ENCODE assay signal across 1 cellular context in the genomic region with DNA sequence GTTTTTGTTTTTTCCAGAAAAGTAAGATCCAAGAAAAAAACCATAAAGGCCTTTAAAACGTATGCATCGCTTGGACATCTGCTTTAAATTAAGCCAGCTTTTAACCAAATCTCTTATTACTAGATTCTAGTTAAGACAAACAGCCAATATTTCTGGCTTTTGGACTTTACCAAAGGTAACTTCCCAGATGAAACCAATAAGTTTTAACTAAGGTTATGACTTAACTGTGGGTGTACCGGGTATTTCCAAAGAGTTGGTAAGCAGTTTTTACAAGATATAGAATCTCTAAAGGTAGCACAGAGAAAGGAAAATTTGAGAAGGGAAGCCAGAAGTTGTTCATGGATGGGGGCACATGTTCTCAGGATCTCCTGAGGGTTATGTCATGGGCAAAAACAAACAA.
TF ChIP-seq lines count a peak whose summit lies in the region.

No MANE protein-coding gene starts in this region.

TF ChIP-seq in GM12878, 131 proteins besides CTCF, POLR2A, EP300 and RAD21:
- no peak for TF ChIP-seq NR2C1 (IDR thresholded peaks at IDR 0.05)
- TF ChIP-seq, protein P1, sequence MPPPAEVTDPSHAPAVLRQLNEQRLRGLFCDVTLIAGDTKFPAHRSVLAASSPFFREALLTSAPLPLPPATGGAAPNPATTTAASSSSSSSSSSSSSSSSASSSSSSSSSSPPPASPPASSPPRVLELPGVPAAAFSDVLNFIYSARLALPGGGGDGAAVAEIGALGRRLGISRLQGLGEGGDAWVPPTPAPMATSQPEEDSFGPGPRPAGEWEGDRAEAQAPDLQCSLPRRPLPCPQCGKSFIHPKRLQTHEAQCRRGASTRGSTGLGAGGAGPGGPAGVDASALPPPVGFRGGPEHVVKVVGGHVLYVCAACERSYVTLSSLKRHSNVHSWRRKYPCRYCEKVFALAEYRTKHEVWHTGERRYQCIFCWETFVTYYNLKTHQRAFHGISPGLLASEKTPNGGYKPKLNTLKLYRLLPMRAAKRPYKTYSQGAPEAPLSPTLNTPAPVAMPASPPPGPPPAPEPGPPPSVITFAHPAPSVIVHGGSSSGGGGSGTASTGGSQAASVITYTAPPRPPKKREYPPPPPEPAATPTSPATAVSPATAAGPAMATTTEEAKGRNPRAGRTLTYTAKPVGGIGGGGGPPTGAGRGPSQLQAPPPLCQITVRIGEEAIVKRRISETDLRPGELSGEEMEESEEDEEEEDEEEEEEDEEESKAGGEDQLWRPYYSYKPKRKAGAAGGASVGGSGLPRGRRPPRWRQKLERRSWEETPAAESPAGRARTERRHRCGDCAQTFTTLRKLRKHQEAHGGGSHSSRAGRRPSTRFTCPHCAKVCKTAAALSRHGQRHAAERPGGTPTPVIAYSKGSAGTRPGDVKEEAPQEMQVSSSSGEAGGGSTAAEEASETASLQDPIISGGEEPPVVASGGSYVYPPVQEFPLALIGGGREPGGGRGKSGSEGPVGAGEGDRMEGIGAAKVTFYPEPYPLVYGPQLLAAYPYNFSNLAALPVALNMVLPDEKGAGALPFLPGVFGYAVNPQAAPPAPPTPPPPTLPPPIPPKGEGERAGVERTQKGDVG (CRISPR knock-in tag; IDR thresholded peaks at IDR 0.05) = no peak
- no peak for TF ChIP-seq SREBF2 (IDR thresholded peaks at IDR 0.05; ENCODE audit: low read length)
- TF ChIP-seq NFYA (IDR thresholded peaks at IDR 0.05; ENCODE audit: borderline replicate concordance, low read depth, low read length) = no peak
- TF ChIP-seq ZNF24 (IDR thresholded peaks at IDR 0.05) = no peak
- TF ChIP-seq SP1 (IDR thresholded peaks at IDR 0.05; ENCODE audit: low read depth, low read length) = no peak
- TF ChIP-seq JUNB (IDR thresholded peaks at IDR 0.05) = peak; percentile 46
- peak; percentile 55; the same call in 1 of the 2 replicates for TF ChIP-seq RUNX3 (IDR thresholded peaks at IDR 0.05; ENCODE audit: low read length)
- no peak for TF ChIP-seq NFXL1 (IDR thresholded peaks at IDR 0.05; ENCODE audit: borderline replicate concordance)
- 0 out of 2 replicates have a peak, but pooled peaks have one; percentile 39 for TF ChIP-seq IKZF1 (conservative IDR thresholded peaks at IDR 0.05)
- no peak for TF ChIP-seq FOXM1 (IDR thresholded peaks at IDR 0.05; ENCODE audit: low read depth, low read length)
- TF ChIP-seq, protein P2, sequence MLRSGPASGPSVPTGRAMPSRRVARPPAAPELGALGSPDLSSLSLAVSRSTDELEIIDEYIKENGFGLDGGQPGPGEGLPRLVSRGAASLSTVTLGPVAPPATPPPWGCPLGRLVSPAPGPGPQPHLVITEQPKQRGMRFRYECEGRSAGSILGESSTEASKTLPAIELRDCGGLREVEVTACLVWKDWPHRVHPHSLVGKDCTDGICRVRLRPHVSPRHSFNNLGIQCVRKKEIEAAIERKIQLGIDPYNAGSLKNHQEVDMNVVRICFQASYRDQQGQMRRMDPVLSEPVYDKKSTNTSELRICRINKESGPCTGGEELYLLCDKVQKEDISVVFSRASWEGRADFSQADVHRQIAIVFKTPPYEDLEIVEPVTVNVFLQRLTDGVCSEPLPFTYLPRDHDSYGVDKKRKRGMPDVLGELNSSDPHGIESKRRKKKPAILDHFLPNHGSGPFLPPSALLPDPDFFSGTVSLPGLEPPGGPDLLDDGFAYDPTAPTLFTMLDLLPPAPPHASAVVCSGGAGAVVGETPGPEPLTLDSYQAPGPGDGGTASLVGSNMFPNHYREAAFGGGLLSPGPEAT (IDR thresholded peaks at IDR 0.05; ENCODE audit: low read depth) = peak; percentile 70
- TF ChIP-seq, protein P3, sequence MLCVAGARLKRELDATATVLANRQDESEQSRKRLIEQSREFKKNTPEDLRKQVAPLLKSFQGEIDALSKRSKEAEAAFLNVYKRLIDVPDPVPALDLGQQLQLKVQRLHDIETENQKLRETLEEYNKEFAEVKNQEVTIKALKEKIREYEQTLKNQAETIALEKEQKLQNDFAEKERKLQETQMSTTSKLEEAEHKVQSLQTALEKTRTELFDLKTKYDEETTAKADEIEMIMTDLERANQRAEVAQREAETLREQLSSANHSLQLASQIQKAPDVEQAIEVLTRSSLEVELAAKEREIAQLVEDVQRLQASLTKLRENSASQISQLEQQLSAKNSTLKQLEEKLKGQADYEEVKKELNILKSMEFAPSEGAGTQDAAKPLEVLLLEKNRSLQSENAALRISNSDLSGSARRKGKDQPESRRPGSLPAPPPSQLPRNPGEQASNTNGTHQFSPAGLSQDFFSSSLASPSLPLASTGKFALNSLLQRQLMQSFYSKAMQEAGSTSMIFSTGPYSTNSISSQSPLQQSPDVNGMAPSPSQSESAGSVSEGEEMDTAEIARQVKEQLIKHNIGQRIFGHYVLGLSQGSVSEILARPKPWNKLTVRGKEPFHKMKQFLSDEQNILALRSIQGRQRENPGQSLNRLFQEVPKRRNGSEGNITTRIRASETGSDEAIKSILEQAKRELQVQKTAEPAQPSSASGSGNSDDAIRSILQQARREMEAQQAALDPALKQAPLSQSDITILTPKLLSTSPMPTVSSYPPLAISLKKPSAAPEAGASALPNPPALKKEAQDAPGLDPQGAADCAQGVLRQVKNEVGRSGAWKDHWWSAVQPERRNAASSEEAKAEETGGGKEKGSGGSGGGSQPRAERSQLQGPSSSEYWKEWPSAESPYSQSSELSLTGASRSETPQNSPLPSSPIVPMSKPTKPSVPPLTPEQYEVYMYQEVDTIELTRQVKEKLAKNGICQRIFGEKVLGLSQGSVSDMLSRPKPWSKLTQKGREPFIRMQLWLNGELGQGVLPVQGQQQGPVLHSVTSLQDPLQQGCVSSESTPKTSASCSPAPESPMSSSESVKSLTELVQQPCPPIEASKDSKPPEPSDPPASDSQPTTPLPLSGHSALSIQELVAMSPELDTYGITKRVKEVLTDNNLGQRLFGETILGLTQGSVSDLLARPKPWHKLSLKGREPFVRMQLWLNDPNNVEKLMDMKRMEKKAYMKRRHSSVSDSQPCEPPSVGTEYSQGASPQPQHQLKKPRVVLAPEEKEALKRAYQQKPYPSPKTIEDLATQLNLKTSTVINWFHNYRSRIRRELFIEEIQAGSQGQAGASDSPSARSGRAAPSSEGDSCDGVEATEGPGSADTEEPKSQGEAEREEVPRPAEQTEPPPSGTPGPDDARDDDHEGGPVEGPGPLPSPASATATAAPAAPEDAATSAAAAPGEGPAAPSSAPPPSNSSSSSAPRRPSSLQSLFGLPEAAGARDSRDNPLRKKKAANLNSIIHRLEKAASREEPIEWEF (IDR thresholded peaks at IDR 0.05; ENCODE audit: insufficient replicate concordance, low read depth, low read length) = peak; percentile 22
- no peak for TF ChIP-seq TCF3 (IDR thresholded peaks at IDR 0.05; ENCODE audit: borderline replicate concordance, insufficient read depth, low read depth, low read length)
- no peak for TF ChIP-seq NBN (IDR thresholded peaks at IDR 0.05)
- 0 out of 2 replicates have a peak, but pooled peaks have one; percentile 24 for TF ChIP-seq MEF2A (IDR thresholded peaks at IDR 0.05; ENCODE audit: insufficient read depth, low read depth, low read length)
- peak; percentile 58; the same call in 1 of the 2 replicates for TF ChIP-seq NFIC (IDR thresholded peaks at IDR 0.05; ENCODE audit: low read depth, low read length)
- TF ChIP-seq SUPT20H (IDR thresholded peaks at IDR 0.05; ENCODE audit: borderline replicate concordance, control insufficient read depth, low read depth, low read length) = no peak
- no peak for TF ChIP-seq CHD4 (IDR thresholded peaks at IDR 0.05)
- TF ChIP-seq ATF7 (IDR thresholded peaks at IDR 0.05; ENCODE audit: low read depth) = peak; percentile 20; the same call in 1 of the 2 replicates
- TF ChIP-seq SIX5 (IDR thresholded peaks at IDR 0.05; ENCODE audit: low read depth, low read length, severe bottlenecking) = no peak
- TF ChIP-seq SPI1 (IDR thresholded peaks at IDR 0.05; ENCODE audit: borderline replicate concordance, insufficient read depth, low read depth, low read length) = no peak
- TF ChIP-seq, protein P4, sequence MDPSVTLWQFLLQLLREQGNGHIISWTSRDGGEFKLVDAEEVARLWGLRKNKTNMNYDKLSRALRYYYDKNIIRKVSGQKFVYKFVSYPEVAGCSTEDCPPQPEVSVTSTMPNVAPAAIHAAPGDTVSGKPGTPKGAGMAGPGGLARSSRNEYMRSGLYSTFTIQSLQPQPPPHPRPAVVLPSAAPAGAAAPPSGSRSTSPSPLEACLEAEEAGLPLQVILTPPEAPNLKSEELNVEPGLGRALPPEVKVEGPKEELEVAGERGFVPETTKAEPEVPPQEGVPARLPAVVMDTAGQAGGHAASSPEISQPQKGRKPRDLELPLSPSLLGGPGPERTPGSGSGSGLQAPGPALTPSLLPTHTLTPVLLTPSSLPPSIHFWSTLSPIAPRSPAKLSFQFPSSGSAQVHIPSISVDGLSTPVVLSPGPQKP (IDR thresholded peaks at IDR 0.05; ENCODE audit: low read depth, low read length) = no peak
- TF ChIP-seq MAX (IDR thresholded peaks at IDR 0.05; ENCODE audit: low read depth, low read length) = no peak
- TF ChIP-seq, protein P5, sequence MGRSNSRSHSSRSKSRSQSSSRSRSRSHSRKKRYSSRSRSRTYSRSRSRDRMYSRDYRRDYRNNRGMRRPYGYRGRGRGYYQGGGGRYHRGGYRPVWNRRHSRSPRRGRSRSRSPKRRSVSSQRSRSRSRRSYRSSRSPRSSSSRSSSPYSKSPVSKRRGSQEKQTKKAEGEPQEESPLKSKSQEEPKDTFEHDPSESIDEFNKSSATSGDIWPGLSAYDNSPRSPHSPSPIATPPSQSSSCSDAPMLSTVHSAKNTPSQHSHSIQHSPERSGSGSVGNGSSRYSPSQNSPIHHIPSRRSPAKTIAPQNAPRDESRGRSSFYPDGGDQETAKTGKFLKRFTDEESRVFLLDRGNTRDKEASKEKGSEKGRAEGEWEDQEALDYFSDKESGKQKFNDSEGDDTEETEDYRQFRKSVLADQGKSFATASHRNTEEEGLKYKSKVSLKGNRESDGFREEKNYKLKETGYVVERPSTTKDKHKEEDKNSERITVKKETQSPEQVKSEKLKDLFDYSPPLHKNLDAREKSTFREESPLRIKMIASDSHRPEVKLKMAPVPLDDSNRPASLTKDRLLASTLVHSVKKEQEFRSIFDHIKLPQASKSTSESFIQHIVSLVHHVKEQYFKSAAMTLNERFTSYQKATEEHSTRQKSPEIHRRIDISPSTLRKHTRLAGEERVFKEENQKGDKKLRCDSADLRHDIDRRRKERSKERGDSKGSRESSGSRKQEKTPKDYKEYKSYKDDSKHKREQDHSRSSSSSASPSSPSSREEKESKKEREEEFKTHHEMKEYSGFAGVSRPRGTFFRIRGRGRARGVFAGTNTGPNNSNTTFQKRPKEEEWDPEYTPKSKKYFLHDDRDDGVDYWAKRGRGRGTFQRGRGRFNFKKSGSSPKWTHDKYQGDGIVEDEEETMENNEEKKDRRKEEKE (IDR thresholded peaks at IDR 0.05) = no peak
- peak; percentile 45 to 52; a peak in 2 of 4 replicates for TF ChIP-seq IKZF2 (IDR thresholded peaks at IDR 0.05)
- TF ChIP-seq SMAD5 (IDR thresholded peaks at IDR 0.05; ENCODE audit: low read depth) = no peak
